Comparison of ENCODE assay signal across 32 cellular contexts in the genomic region with DNA sequence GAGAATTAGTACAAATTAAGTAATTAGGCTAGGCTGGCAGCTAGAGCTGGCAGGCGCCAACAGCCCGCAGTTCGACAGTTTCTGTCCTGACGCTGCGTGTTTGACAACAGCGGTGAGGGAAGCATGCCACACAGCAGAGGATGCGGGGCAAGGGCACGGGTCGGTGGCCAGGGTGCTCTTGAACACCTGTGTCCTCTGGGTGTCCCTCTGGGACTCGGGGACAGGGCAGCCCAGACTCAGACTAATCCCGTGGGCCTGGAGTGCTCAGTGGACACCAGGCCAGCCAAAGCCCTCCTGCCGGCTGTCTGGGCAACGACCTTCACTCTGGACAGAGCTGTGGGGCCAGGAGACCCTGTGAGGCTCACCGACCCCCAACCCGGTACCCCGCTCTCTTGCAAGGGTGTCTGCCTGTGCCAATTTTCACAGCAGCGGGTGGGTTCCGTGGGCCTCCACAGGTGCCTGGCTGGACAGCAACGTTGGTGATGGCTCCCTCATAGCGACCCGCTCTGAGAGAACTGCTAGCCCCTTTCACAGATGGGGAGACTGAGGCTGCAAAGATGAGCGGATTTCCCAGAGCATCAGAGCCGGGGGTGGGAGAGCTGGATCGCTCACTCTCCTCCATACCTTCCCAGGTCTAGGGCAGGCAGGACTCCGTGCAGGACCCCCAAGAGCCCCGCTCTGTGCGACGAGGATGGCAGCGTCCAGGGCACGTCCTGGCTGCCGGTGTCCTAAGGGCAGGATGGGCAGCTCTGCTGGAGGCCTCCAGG. TPM values are rescaled to one million over a fixed set of nuclear protein-coding genes. Genes with fewer than 3 reads are reported as not detected.
DNase-seq lines count a peak whose midpoint lies in the region; ATAC-seq, FAIRE-seq and TF ChIP-seq lines count a peak whose summit lies in the region.
"Had no signal": no experiment of that assay in that cellular context is flagged by ENCODE, and none has a peak within 500 bp of the region (broad histone marks: within the 10 kb centered on the region; RNA-seq: fewer than 3 reads in every experiment).

No MANE protein-coding gene starts in this region.

- FAIRE-seq in HTR-8/SVneo (lab: Jason Lieb, UNC) (peak; percentile 52), kidney (lab: Jason Lieb, UNC) (no peak), GM12892 (lab: Jason Lieb, UNC) (no peak)
- FAIRE-seq: GM12878 had no signal

- no peak for TF ChIP-seq EP300 in sigmoid colon (IDR thresholded peaks at IDR 0.05)

- intact Hi-C loops in left cardiac atrium (cut with DNase I) (loop anchor here in 1 of 2 donors (10.0 kb wide), 1 partner anchor 176 kb away; a partner anchor contains a TSS), left ventricle myocardium inferior (cut with micrococcal nuclease) (no loop called here), kidney (cut with DNase I) (no loop called here), sigmoid colon (cut with DNase I) (no loop called here)

- H3K27ac ChIP-seq in left ventricle myocardium inferior (replicated peaks), result no peak overlapping the region
- H3K27ac ChIP-seq in kidney (ENCODE audit: low read depth in 2 of 2, low read length in 2 of 2), result no peak overlapping the region
- H3K27ac ChIP-seq in sigmoid colon, result no peak overlapping the region
- H3K27ac ChIP-seq: SJCRH30 had no signal

- DNase-seq in left cardiac atrium (peak; percentile 14), left ventricle myocardium inferior (no peak), HTR-8/SVneo (ENCODE audit: insufficient read length, low spot score) (no peak), kidney (peak; percentile 55), GM12892 (ENCODE audit: insufficient read length) (no peak), sigmoid colon (no peak)
- DNase-seq in activated CD4-positive, alpha-beta T cell treated with anti-CD3 and anti-CD28 coated beads for 4 hours, result no peak
- DNase-seq: CD4-positive, alpha-beta memory T cell; DMS 273 treated with DMSO at 0.1 percent for 48 hours; DMS79; EL; GDM1; HFFc6; Karpas-422; NCI-H1092 treated with DMSO at 0.1 percent for 48 hours; NCI-H1436; NCI-H187; NCI-H2081 treated with DMSO at 0.1 percent for 48 hours; NCI-H2171; NCI-H226; NCI-H510A; NCI-H69; SJCRH30 had no signal

- H3K36me3 ChIP-seq in left ventricle myocardium inferior (no peaks in the 10 kb centered on the region), kidney (ENCODE audit: control insufficient read depth in 1 of 2, insufficient read depth in 2 of 2, low read length in 2 of 2) (no peaks in the 10 kb centered on the region), sigmoid colon (no peaks in the 10 kb centered on the region)
- H3K36me3 ChIP-seq: HAP-1, SJCRH30 had no signal

- H3K9me3 ChIP-seq in left ventricle myocardium inferior (replicated peaks) (no peaks in the 10 kb centered on the region), kidney (ENCODE audit: control insufficient read depth in 1 of 2, low read length in 2 of 2) (no peaks in the 10 kb centered on the region), sigmoid colon (no peaks in the 10 kb centered on the region)
- H3K9me3 ChIP-seq: HAP-1, SJCRH30 had no signal

- H3K27me3 ChIP-seq in left ventricle myocardium inferior (ENCODE audit: low read depth) (no peaks in the 10 kb centered on the region), sigmoid colon (no peaks in the 10 kb centered on the region)
- H3K27me3 ChIP-seq: SJCRH30 had no signal

- 94% methylated on average over 31 of the region's 31 CpGs for WGBS in sigmoid colon, 2 donors

- no peak overlapping the region for H3K9ac ChIP-seq in kidney (ENCODE audit: low read length in 2 of 2)

- H3K4me1 ChIP-seq in left ventricle myocardium inferior, result peaks cover 21% of the 10 kb centered on the region
- H3K4me1 ChIP-seq in kidney (ENCODE audit: control insufficient read depth in 1 of 2, insufficient read depth in 1 of 2, low read depth in 1 of 2, low read length in 2 of 2), result peaks cover 0 to 4% of the 10 kb centered on the region in 2 donors
- H3K4me1 ChIP-seq in sigmoid colon, result peaks cover 0 to 2% (median 2%) of the 10 kb centered on the region in 4 donors
- H3K4me1 ChIP-seq: HAP-1, SJCRH30 had no signal

- TF ChIP-seq CTCF in left ventricle myocardium inferior (IDR thresholded peaks at IDR 0.05; ENCODE audit: borderline replicate concordance), result no peak
- TF ChIP-seq CTCF in kidney (IDR thresholded peaks at IDR 0.05; ENCODE audit: borderline replicate concordance, extremely low read depth, insufficient read depth), result no peak
- no peak for TF ChIP-seq CTCF in sigmoid colon (IDR thresholded peaks at IDR 0.05)

- TF ChIP-seq POLR2A in GM12892 (IDR thresholded peaks at IDR 0.05; ENCODE audit: low read depth, low read length), result no peak
- no peak for TF ChIP-seq POLR2A in sigmoid colon (IDR thresholded peaks at IDR 0.05)

- no peak for ATAC-seq in left cardiac atrium
- ATAC-seq: GM12878, GM23338, Panc1, SK-N-SH treated with all-trans-retinoic acid at 6 μM for 48 hours had no signal

- no peak overlapping the region for H3K4me3 ChIP-seq in left ventricle myocardium inferior
- no peak overlapping the region for H3K4me3 ChIP-seq in kidney (ENCODE audit: low read length in 2 of 2)
- no peak overlapping the region for H3K4me3 ChIP-seq in sigmoid colon
- H3K4me3 ChIP-seq: GM12878, GM23338, HAP-1, SJCRH30 had no signal

RNA-seq across cellular contexts. Expression of a gene that starts 48.5 kb away (rescaled TPM):
- total RNA-seq in left cardiac atrium, result not detected
- not detected for total RNA-seq in left ventricle myocardium inferior
- not detected for total RNA-seq in kidney
- not detected for polyA plus RNA-seq in kidney (ENCODE audit: insufficient read depth, low read depth, low replicate concordance)
- polyA plus RNA-seq in GM12892 (2012; ENCODE audit: missing spikeins), result not detected
- not detected for total RNA-seq in sigmoid colon
- polyA plus RNA-seq in sigmoid colon, result not detected
- total RNA-seq: A172; CD4-positive, alpha-beta memory T cell; GM12878; GM23338; HFFc6; M059J; OCI-LY7; SJCRH30 had no signal
- polyA plus RNA-seq: BJ; CD4-positive, alpha-beta memory T cell; GM12878; GM23338 had no signal

Comparison
In these comparisons a context has a peak if more than half of its experiments do, and no peak if none do; other contexts are left out.
1. DNase-seq: peak in left cardiac atrium (single experiment) and kidney (single experiment); none in left ventricle myocardium inferior (single experiment), HTR-8/SVneo (single experiment), activated CD4-positive, alpha-beta T cell treated with anti-CD3 and anti-CD28 coated beads for 4 hours (0 of 2), GM12892 (single experiment) and sigmoid colon (single experiment).